In genomic region chr14:91419044-91419397, GRCh38 we compare ENCODE assay signal across 8 cellular contexts. TPM values are rescaled to one million over a fixed set of nuclear protein-coding genes. Genes with fewer than 3 reads are reported as not detected.
DNase-seq lines count a peak whose midpoint lies in the region; ATAC-seq, FAIRE-seq and TF ChIP-seq lines count a peak whose summit lies in the region.

No MANE protein-coding gene starts in this region.

- SMC1A ChIA-PET in GM12878 (lab: Charles Lee; ENCODE audit: uncharacterized antibody, unreplicated experiment): interaction anchor here (0.7 to 15.4 kb wide), 7 partner anchors 18 to 103 kb away, joined by 3 to 210 read pairs (median 7); no protein-coding TSS in a partner anchor

- H3K4me2 ChIP-seq in DND-41 (ENCODE audit: insufficient read depth, low read length) (peak overlapping the region; percentile 96), GM12878 (ENCODE audit: control insufficient read depth, insufficient read depth) (peak overlapping the region; percentile 73), parathyroid adenoma (ENCODE audit: low read length) (peak overlapping the region; percentile 67)

- POLR2A ChIA-PET in GM12878 (lab: Charles Lee): interaction anchor here (1.0 to 9.2 kb wide), 5 partner anchors 21 to 95 kb away, joined by 3 to 140 read pairs (median 6); no protein-coding TSS in a partner anchor

- H2AFZ ChIP-seq in DND-41 (ENCODE audit: low read depth, low read length): peak overlapping the region; percentile 70
- H2AFZ ChIP-seq in GM12878 (ENCODE audit: control insufficient read depth, low read depth, low read length): no peak overlapping the region; the same call in none of the 2 replicates
- H2AFZ ChIP-seq in parathyroid adenoma: peak overlapping the region; percentile 92

- no peak for DNase-seq in DND-41
- DNase-seq in NB4 (ENCODE audit: low read depth): no peak
- no peak for DNase-seq in GM12878 (ENCODE audit: low read depth, low spot score)
- DNase-seq in NCI-H2171 (lab: John Stamatoyannopoulos, UW): no peak
- no peak for DNase-seq in foreskin melanocyte
- DNase-seq in left lung: no peak

- in situ Hi-C loops in GM12878 (cut with MboI): no loop called here

- FAIRE-seq in GM12878 (lab: Jason Lieb, UNC): no peak

- H3K27me3 ChIP-seq in DND-41 (ENCODE audit: insufficient read depth, low read length, poor library complexity): no peaks in the 10 kb centered on the region
- H3K27me3 ChIP-seq in GM12878 (replicated peaks in 1 of 2; ENCODE audit: control insufficient read depth in 2 of 2, insufficient read depth in 2 of 2, low read length in 1 of 2): no peaks in the 10 kb centered on the region
- no peaks in the 10 kb centered on the region for H3K27me3 ChIP-seq in parathyroid adenoma (ENCODE audit: control insufficient read depth, insufficient read depth, low read length)
- H3K27me3 ChIP-seq in left lung: peaks cover 0 to 6% of the 10 kb centered on the region in 2 donors

- peaks cover 30% of the 10 kb centered on the region for H3K79me2 ChIP-seq in DND-41 (ENCODE audit: insufficient read depth, low read length)
- H3K79me2 ChIP-seq in GM12878 (ENCODE audit: control insufficient read depth, insufficient read depth, low read length): peaks cover 39% of the 10 kb centered on the region
- no peaks in the 10 kb centered on the region for H3K79me2 ChIP-seq in parathyroid adenoma

- TF ChIP-seq RAD21 in GM12878 (IDR thresholded peaks at IDR 0.05; ENCODE audit: insufficient read depth, low read depth, low read length): no peak

- TF ChIP-seq EP300 in GM12878 (IDR thresholded peaks at IDR 0.05; ENCODE audit: borderline replicate concordance in 1 of 2, control insufficient read depth in 1 of 2, low read depth in 2 of 2, low read length in 2 of 2): 0 out of 4 replicates have a peak, but pooled peaks of 1 of the 2 experiments have one; percentile 16

- TF ChIP-seq CTCF in DND-41 (IDR thresholded peaks at IDR 0.05; ENCODE audit: borderline replicate concordance, extremely low read depth, low read length, poor library complexity, severe bottlenecking): no peak
- no peak for TF ChIP-seq CTCF in NB4 (IDR thresholded peaks at IDR 0.05; ENCODE audit: low read depth, low read length)
- TF ChIP-seq CTCF in GM12878 (IDR thresholded peaks at IDR 0.05 in 2 of 3, conservative IDR thresholded peaks at IDR 0.05 in 1 of 3; ENCODE audit: control insufficient read depth in 2 of 3, extremely low read depth in 1 of 3, insufficient read depth in 1 of 3, low read depth in 3 of 3, low read length in 3 of 3): no peak
- TF ChIP-seq CTCF in parathyroid adenoma (IDR thresholded peaks at IDR 0.05): no peak
- TF ChIP-seq CTCF in left lung (IDR thresholded peaks at IDR 0.05): no peak

- RAD21 ChIA-PET in GM12878 (lab: Charles Lee; ENCODE audit: unreplicated experiment): interaction anchor here (1.0 to 10.0 kb wide), 10 partner anchors 9 to 242 kb away, joined by 3 to 236 read pairs (median 12); no protein-coding TSS in a partner anchor

- ATAC-seq in DND-41 (ENCODE audit: insufficient read depth, low read depth) (peak; percentile 43), GM12878 (peak; percentile 1; the same call in 1 of the 3 replicates), left lung (no peak), HG03460 (IDR thresholded peaks at IDR 0.05; ENCODE audit: unreplicated experiment) (no peak)

- peaks cover 47% of the 10 kb centered on the region for H3K4me1 ChIP-seq in DND-41 (ENCODE audit: insufficient read depth, low read length)
- H3K4me1 ChIP-seq in GM12878 (ENCODE audit: control insufficient read depth, insufficient read depth, low read length): peaks cover 21% of the 10 kb centered on the region
- H3K4me1 ChIP-seq in parathyroid adenoma: peaks cover 15% of the 10 kb centered on the region
- H3K4me1 ChIP-seq in left lung: peaks cover 9 to 52% of the 10 kb centered on the region in 2 donors

- TF ChIP-seq POLR2A in NB4 (IDR thresholded peaks at IDR 0.05; ENCODE audit: extremely low read depth, insufficient read length): no peak
- TF ChIP-seq POLR2A in GM12878 (IDR thresholded peaks at IDR 0.05; ENCODE audit: low read depth, low read length): no peak

- peak overlapping the region; percentile 94 for H3K9ac ChIP-seq in DND-41 (ENCODE audit: low read depth, low read length)
- H3K9ac ChIP-seq in GM12878 (ENCODE audit: control insufficient read depth, insufficient read depth, low read length): peak overlapping the region; percentile 73
- H3K9ac ChIP-seq in parathyroid adenoma: no peak overlapping the region

- H3K36me3 ChIP-seq in DND-41 (ENCODE audit: insufficient read depth, low read length): peaks cover 13% of the 10 kb centered on the region
- H3K36me3 ChIP-seq in GM12878 (ENCODE audit: control insufficient read depth in 2 of 2, insufficient read depth in 2 of 2, low read length in 1 of 2): peaks cover 0 to 6% of the 10 kb centered on the region in 2 experiments; a peak in 2 of 4 replicates
- H3K36me3 ChIP-seq in parathyroid adenoma (ENCODE audit: control insufficient read depth, insufficient read depth, low read length): no peaks in the 10 kb centered on the region
- H3K36me3 ChIP-seq in left lung: no peaks in the 10 kb centered on the region

- no TSS peak for BruUV-seq in GM12878 (replicated peaks; lab: Mats Ljungman, UMichigan)

- peak overlapping the region in 1 of 2 experiments; percentile 95; a peak in 2 of 4 replicates for H3K4me3 ChIP-seq in DND-41 (ENCODE audit: low read depth in 1 of 2, low read length in 2 of 2)
- H3K4me3 ChIP-seq in NB4 (ENCODE audit: low read depth, low read length): peak overlapping the region; percentile 55
- no peak overlapping the region for H3K4me3 ChIP-seq in GM12878
- no peak overlapping the region for H3K4me3 ChIP-seq in parathyroid adenoma (ENCODE audit: low read depth, low read length)
- peak overlapping the region in 1 of 2 donors; percentile 91 for H3K4me3 ChIP-seq in left lung

- H4K20me1 ChIP-seq in DND-41 (ENCODE audit: insufficient read depth, low read length) (peaks cover 12% of the 10 kb centered on the region), GM12878 (ENCODE audit: control insufficient read depth, insufficient read depth) (no peaks in the 10 kb centered on the region)

- CTCF ChIA-PET in GM12878 (lab: Yijun Ruan, JAX): interaction anchor here (1.0 to 19.0 kb wide), 12 partner anchors 9 to 577 kb away, joined by 3 to 242 read pairs (median 8); no protein-coding TSS in a partner anchor

- H3K9me3 ChIP-seq in DND-41 (ENCODE audit: insufficient read depth, low read length, severe bottlenecking) (no peaks in the 10 kb centered on the region), GM12878 (replicated peaks; ENCODE audit: control insufficient read depth, insufficient read depth, low read length) (no peaks in the 10 kb centered on the region), parathyroid adenoma (ENCODE audit: control insufficient read depth, low read length) (no peaks in the 10 kb centered on the region), left lung (no peaks in the 10 kb centered on the region)

- intact Hi-C loops in GM12878 (cut with micrococcal nuclease; ENCODE audit: unreplicated experiment): loop anchor here (1.0 to 5.0 kb wide), 3 partner anchors 96 to 242 kb away; partner anchors contain the start of gene GPR68
- intact Hi-C loops in left lung (cut with DNase I): loop anchor here (5.0 to 10.0 kb wide), 2 partner anchors 94 to 97 kb away; no protein-coding TSS in a partner anchor

- H3K27ac ChIP-seq in DND-41 (ENCODE audit: low read length) (0 out of 2 replicates have a peak overlapping the region, but pooled peaks have one; percentile 24), GM12878 (ENCODE audit: control insufficient read depth, insufficient read depth) (peak overlapping the region; percentile 61; the same call in 1 of the 2 replicates), parathyroid adenoma (no peak overlapping the region), left lung (peak overlapping the region in 1 of 2 donors; percentile 85)

- WGBS in GM12878 (ENCODE audit: insufficient coverage, insufficient replicate concordance, low lambda C conversion rate, missing lambda C conversion rate): 13% methylated on average over 12 of the region's 12 CpGs

RNA-seq across cellular contexts. Expression of gene CCDC88C, which starts 1.4 kb away (rescaled TPM):
- 423 and 447 TPM in 2 replicates for total RNA-seq in GM12878 (2013; cell fraction: nucleolus; rRNA removed)
- total RNA-seq in GM12878 (2014; rRNA removed) (48.4 and 48.8 TPM in 2 replicates), GM12878 (2014; rRNA removed; fragmentation: Illumina TruSeq; extraction: Trizol) (35.7 and 41.3 TPM in 2 replicates), GM12878 (2021) (71.3 and 79.6 TPM in 2 replicates), left lung (10 to 100 TPM; 31.5 to 41.8 TPM)
- 18.5 TPM for polyA plus RNA-seq in GM12878 (2011; ENCODE audit: low read depth)
- polyA plus RNA-seq in GM12878 (2011; rRNA removed) (37.2 and 39.7 TPM in 2 replicates), GM12878 (2014; fragmentation: Illumina TruSeq; extraction: Trizol) (20.2 and 31.3 TPM in 2 replicates), GM12878 (2014; fragmentation: Nextera tagmentation; extraction: Ambion mirVana) (1 to 10 TPM; 4.0 to 7.0 TPM), GM12878 (2014; rRNA removed) (53.5 and 66.2 TPM in 2 replicates), GM12878 (2016; fragmentation: Nextera tagmentation; extraction: Ambion mirVana) (10 to 100 TPM; 28.9 to 33.4 TPM)
- 37.8 and 40.4 TPM in 2 replicates for polyA plus RNA-seq in GM12878 (2011; cell fraction: cytosol; rRNA removed)
- 123 and 167 TPM in 2 replicates for polyA plus RNA-seq in GM12878 (2011; cell fraction: nucleus; rRNA removed)
- 34.9 and 39.6 TPM in 2 replicates for polyA plus RNA-seq in GM12878 (2012)
- polyA minus RNA-seq in GM12878 (2011; rRNA and poly(A)+ RNA removed): 69.8 and 107 TPM in 2 replicates
- polyA minus RNA-seq in GM12878 (2011; cell fraction: cytosol; rRNA and poly(A)+ RNA removed): 26.6 and 28.2 TPM in 2 replicates
- 97.0 and 159 TPM in 2 replicates for polyA minus RNA-seq in GM12878 (2011; cell fraction: nucleus; rRNA and poly(A)+ RNA removed)

Comparison
In these comparisons a context has a peak if more than half of its experiments do, and no peak if none do; other contexts are left out.
1. ATAC-seq: peak in DND-41 (single experiment) and GM12878 (single experiment); none in left lung (single experiment) and HG03460 (single experiment).
2. Peak in every context shown above with its lines, with median percentiles within 50 percentile points of each other: H3K4me2 ChIP-seq.